8 cellular contexts compared by ENCODE assay signal in the genomic region with DNA sequence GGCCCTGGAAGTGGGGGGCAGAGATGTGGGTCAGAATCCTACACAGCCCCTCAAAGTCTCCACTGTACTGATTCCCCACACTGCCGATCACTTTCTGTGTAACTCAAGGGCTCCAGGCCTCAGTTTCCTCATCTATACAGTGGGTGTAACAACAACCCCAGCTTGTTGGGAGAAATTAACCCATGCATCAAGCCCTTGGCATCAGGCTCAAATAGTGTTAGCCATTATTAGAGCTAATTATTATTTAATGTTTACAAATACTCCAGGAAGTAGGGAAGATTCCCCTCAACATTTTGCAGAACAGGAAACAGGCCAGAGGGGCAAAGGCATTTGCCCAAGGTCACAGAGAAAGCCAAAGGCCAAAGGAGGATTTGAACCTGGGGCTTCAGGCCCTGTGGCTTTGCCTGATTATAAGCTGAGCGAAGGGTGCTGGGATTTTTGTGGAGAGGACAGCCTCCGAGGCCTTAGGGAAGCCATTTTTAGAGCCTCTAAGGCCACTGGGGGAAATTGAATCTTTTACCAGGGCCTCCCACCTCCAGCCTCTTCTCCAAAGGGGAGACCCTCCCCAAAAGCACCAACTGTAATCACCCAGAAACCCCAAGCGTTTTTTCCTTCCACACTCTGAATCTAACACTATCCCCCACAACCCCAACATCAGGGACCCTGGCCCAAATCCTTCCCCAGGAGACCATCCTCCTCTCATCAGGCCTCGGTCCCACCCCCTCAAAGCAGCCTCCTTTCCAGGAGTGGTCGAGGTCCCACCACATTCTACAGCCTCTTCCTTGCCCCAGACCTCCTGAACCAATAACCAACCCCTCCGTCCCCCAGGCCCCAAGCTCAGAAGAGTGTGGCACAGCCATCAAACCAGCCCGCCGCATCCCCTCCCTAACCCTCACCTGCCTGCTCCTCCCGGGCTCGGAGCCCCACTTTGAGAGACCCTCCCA. TPM values are rescaled to one million over a fixed set of nuclear protein-coding genes. Genes with fewer than 3 reads are reported as not detected.
A peak's percentile ranks its signal among the peaks of the same experiment; 100 is the strongest.
DNase-seq lines count a peak whose midpoint lies in the region; ATAC-seq and TF ChIP-seq lines count a peak whose summit lies in the region.

No MANE protein-coding gene starts in this region.

- POLR2A ChIA-PET in activated CD8-positive, alpha-beta T cell treated with anti-CD3 and anti-CD28 coated beads, Interleukin-2, amount 10 ng/mL, durations not matched to agents 7 days and 5 days (lab: Charles Lee) = interaction anchor here (0.7 to 1.4 kb wide), 4 partner anchors 15 to 290 kb away, joined by 3 to 8 read pairs (median 4); a partner anchor contains a TSS

- no peaks in the 10 kb centered on the region for H3K9me3 Mint-ChIP-seq in activated CD8-positive, alpha-beta T cell treated with anti-CD3 and anti-CD28 coated beads, Interleukin-2, amount 10 ng/mL, durations not matched to agents 7 days and 5 days (ENCODE audit: insufficient read depth)

- H4K20me1 ChIP-seq in smooth muscle cell (ENCODE audit: low read depth) = no peaks in the 10 kb centered on the region

- H3K27me3 Mint-ChIP-seq in activated CD8-positive, alpha-beta T cell treated with anti-CD3 and anti-CD28 coated beads, Interleukin-2, amount 10 ng/mL, durations not matched to agents 7 days and 5 days (ENCODE audit: low read depth) = no peaks in the 10 kb centered on the region

- WGBS in smooth muscle cell (ENCODE audit: low lambda C conversion rate) = 33% methylated on average over 11 of the region's 11 CpGs

- peak overlapping the region; percentile 87 for H3K4me3 Mint-ChIP-seq in activated CD8-positive, alpha-beta T cell treated with anti-CD3 and anti-CD28 coated beads, Interleukin-2, amount 10 ng/mL, durations not matched to agents 7 days and 5 days

- H3K27ac Mint-ChIP-seq in activated CD8-positive, alpha-beta T cell treated with anti-CD3 and anti-CD28 coated beads, Interleukin-2, amount 10 ng/mL, durations not matched to agents 7 days and 5 days = peak overlapping the region; percentile 91

- peak overlapping the region; percentile 75 for H3K4me3 ChIP-seq in smooth muscle cell

- peaks cover 30% of the 10 kb centered on the region for H3K4me1 Mint-ChIP-seq in activated CD8-positive, alpha-beta T cell treated with anti-CD3 and anti-CD28 coated beads, Interleukin-2, amount 10 ng/mL, durations not matched to agents 7 days and 5 days (ENCODE audit: low read depth)

- H3F3A ChIP-seq in smooth muscle cell (ENCODE audit: low read depth) = no peaks in the 10 kb centered on the region

- H3K9me3 ChIP-seq in smooth muscle cell (replicated peaks; ENCODE audit: low read depth) = no peaks in the 10 kb centered on the region

- ATAC-seq in activated CD8-positive, alpha-beta T cell treated with anti-CD3 and anti-CD28 coated beads, Interleukin-2, amount 10 ng/mL, durations not matched to agents 7 days and 5 days = no peak
- ATAC-seq in HG03432 (IDR thresholded peaks at IDR 0.05; ENCODE audit: unreplicated experiment) = no peak

- peaks cover 25% of the 10 kb centered on the region for H3K36me3 Mint-ChIP-seq in activated CD8-positive, alpha-beta T cell treated with anti-CD3 and anti-CD28 coated beads, Interleukin-2, amount 10 ng/mL, durations not matched to agents 7 days and 5 days (ENCODE audit: low read depth)

- no peak for TF ChIP-seq CTCF in smooth muscle cell (IDR thresholded peaks at IDR 0.05; ENCODE audit: borderline replicate concordance, insufficient read depth, poor library complexity, severe bottlenecking)

- no peaks in the 10 kb centered on the region for H3K36me3 ChIP-seq in smooth muscle cell (ENCODE audit: low read depth)

- H3K27me3 ChIP-seq in smooth muscle cell (ENCODE audit: low read depth) = no peaks in the 10 kb centered on the region

- H2AFZ ChIP-seq in smooth muscle cell (ENCODE audit: low read depth) = no peak overlapping the region

- peaks cover 16% of the 10 kb centered on the region for H3K79me2 ChIP-seq in smooth muscle cell (ENCODE audit: low read depth)

- peak overlapping the region; percentile 83 for H3K9ac ChIP-seq in smooth muscle cell (ENCODE audit: low read depth)

- CTCF ChIA-PET in activated CD8-positive, alpha-beta T cell treated with anti-CD3 and anti-CD28 coated beads, Interleukin-2, amount 10 ng/mL, durations not matched to agents 7 days and 5 days (lab: Charles Lee) = interaction anchor here (0.9 to 1.0 kb wide), 2 partner anchors 23 to 305 kb away, joined by 3 read pairs; no protein-coding TSS in a partner anchor

- peaks cover 9% of the 10 kb centered on the region for H3K4me1 ChIP-seq in smooth muscle cell (ENCODE audit: low read depth)

- H3K4me2 ChIP-seq in smooth muscle cell = peak overlapping the region; percentile 85

- peak overlapping the region; percentile 12 for H3K27ac ChIP-seq in smooth muscle cell (ENCODE audit: low read depth)

- DNase-seq in DMS79 treated with DMSO at 0.1 percent for 48 hours (lab: John Stamatoyannopoulos, UW) = peak; percentile 5
- DNase-seq in DMS79 (lab: John Stamatoyannopoulos, UW) = no peak
- DNase-seq in activated CD8-positive, alpha-beta T cell treated with anti-CD3 and anti-CD28 coated beads, Interleukin-2, amount 10 ng/mL, durations not matched to agents 7 days and 5 days = no peak
- peak; percentile 32 for DNase-seq in hepatic stellate cell (ENCODE audit: low spot score)
- no peak for DNase-seq in smooth muscle cell (lab: John Stamatoyannopoulos, UW; ENCODE audit: unreplicated experiment)
- no peak for DNase-seq in NCI-H2081 treated with DMSO at 0.1 percent for 48 hours (lab: John Stamatoyannopoulos, UW)
- DNase-seq in C1 segment of cervical spinal cord (lab: John Stamatoyannopoulos, UW) = no peak

RNA-seq across cellular contexts. Expression of a gene that starts 1.1 kb away (rescaled TPM):
- total RNA-seq in activated CD8-positive, alpha-beta T cell treated with anti-CD3 and anti-CD28 coated beads, Interleukin-2, amount 10 ng/mL, durations not matched to agents 7 days and 5 days = 100 to 1,000 TPM; 245 to 247 TPM
- total RNA-seq in smooth muscle cell = 143 and 161 TPM in 2 replicates
- 340 and 358 TPM in 2 replicates for polyA plus RNA-seq in smooth muscle cell

RNA-seq across cellular contexts. Expression of a gene that starts 15.4 kb away (rescaled TPM):
- 100 to 1,000 TPM; 101 to 108 TPM for total RNA-seq in activated CD8-positive, alpha-beta T cell treated with anti-CD3 and anti-CD28 coated beads, Interleukin-2, amount 10 ng/mL, durations not matched to agents 7 days and 5 days
- 75.4 and 104 TPM in 2 replicates for total RNA-seq in smooth muscle cell
- polyA plus RNA-seq in smooth muscle cell = 134 and 141 TPM in 2 replicates

RNA-seq across cellular contexts. Expression of a gene that starts 20.4 kb away (rescaled TPM):
- total RNA-seq in activated CD8-positive, alpha-beta T cell treated with anti-CD3 and anti-CD28 coated beads, Interleukin-2, amount 10 ng/mL, durations not matched to agents 7 days and 5 days = 10 to 100 TPM; 20.8 to 22.3 TPM
- 10.5 and 12.8 TPM in 2 replicates for total RNA-seq in smooth muscle cell
- 15.2 and 31.7 TPM in 2 replicates for polyA plus RNA-seq in smooth muscle cell

RNA-seq across cellular contexts. Expression of a gene that starts 29.4 kb away (rescaled TPM):
- total RNA-seq in activated CD8-positive, alpha-beta T cell treated with anti-CD3 and anti-CD28 coated beads, Interleukin-2, amount 10 ng/mL, durations not matched to agents 7 days and 5 days = 1,000 to 10,000 TPM; 1,452 to 1,556 TPM
- 991 and 1,086 TPM in 2 replicates for total RNA-seq in smooth muscle cell
- 752 and 759 TPM in 2 replicates for polyA plus RNA-seq in smooth muscle cell

RNA-seq across cellular contexts. Expression of a gene that starts 46.3 kb away (rescaled TPM):
- total RNA-seq in activated CD8-positive, alpha-beta T cell treated with anti-CD3 and anti-CD28 coated beads, Interleukin-2, amount 10 ng/mL, durations not matched to agents 7 days and 5 days = 10 to 100 TPM; 91.5 to 98.7 TPM
- total RNA-seq in smooth muscle cell = 69.6 and 81.5 TPM in 2 replicates
- 117 and 141 TPM in 2 replicates for polyA plus RNA-seq in smooth muscle cell

Comparison
In these comparisons a context has a peak if more than half of its experiments do, and no peak if none do; other contexts are left out.
1. DNase-seq: peak in DMS79 treated with DMSO at 0.1 percent for 48 hours (single experiment) and hepatic stellate cell (single experiment); none in DMS79 (single experiment), activated CD8-positive, alpha-beta T cell treated with anti-CD3 and anti-CD28 coated beads, Interleukin-2, amount 10 ng/mL, durations not matched to agents 7 days and 5 days (single experiment), smooth muscle cell (single experiment), NCI-H2081 treated with DMSO at 0.1 percent for 48 hours (single experiment) and C1 segment of cervical spinal cord (0 of 14).